10 cellular contexts compared by ENCODE assay signal in the genomic region with DNA sequence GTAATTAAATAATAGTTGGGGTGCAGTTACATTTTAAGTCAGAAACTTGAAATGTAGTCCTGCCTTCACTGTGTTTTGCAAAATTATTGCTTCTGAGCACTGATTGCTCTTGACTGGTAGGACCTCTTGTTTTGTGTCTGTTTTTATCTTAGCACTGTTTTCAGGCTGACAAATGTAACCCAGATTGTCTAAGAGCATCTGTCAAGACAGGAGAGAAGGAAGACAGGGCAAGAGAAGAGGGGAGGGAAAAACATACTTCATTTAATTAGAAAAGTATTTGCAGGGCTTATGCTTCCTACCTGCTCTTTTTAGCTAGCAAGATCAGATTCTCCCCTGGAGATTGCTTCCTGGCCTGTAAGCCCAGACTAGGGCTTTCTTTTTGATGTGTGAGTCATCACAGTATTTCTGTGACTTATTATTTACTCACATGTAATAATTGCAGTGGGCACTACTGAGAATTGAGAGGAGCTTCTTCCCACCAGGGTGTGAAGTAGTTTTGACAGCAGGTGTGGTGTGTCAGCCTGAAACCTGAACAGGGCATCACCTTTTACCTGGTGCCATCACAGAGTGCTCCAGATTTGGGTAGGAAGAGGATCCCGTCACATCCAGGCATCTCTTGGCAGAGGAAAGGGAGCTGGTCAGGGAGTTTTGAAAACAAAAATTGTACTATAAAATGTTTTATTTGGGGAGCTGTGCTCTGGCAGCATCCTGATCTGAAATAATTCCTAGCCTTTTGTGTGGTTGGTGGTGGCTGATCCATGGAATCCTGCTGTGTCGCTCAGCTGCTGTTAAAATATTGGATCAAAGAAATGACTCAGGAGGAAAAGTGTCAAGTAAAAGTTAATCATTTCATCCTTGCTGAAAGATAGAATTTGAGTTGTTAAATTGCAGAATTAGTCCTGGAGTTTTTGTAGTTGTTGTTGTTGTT.
A peak's percentile ranks its signal among the peaks of the same experiment; 100 is the strongest.
DNase-seq lines count a peak whose midpoint lies in the region; ATAC-seq and TF ChIP-seq lines count a peak whose summit lies in the region.
"Had no signal": no experiment of that assay in that cellular context is flagged by ENCODE, and none has a peak within 500 bp of the region (broad histone marks: within the 10 kb centered on the region; RNA-seq: fewer than 3 reads in every experiment).

No MANE protein-coding gene starts in this region.

- H4K5ac ChIP-seq in IMR-90 (ENCODE audit: low read depth, low read length), result no peak overlapping the region

- no peaks in the 10 kb centered on the region for H3K79me1 ChIP-seq in IMR-90 (ENCODE audit: low read depth in 1 of 2, low read length in 2 of 2)

- no peak overlapping the region for H2BK120ac ChIP-seq in IMR-90 (ENCODE audit: low read depth, low read length)

- ATAC-seq in GM21576 (IDR thresholded peaks at IDR 0.05; ENCODE audit: unreplicated experiment) (peak; percentile 53), IMR-90 (ENCODE audit: low read depth) (no peak)
- ATAC-seq: mucosa of descending colon had no signal

- no peak overlapping the region for H2BK15ac ChIP-seq in IMR-90 (ENCODE audit: low read depth, low read length)

- DNase-seq in GM13976 (ENCODE audit: low spot score) (peak; percentile 11), IMR-90 (no peak), astrocyte of the spinal cord (ENCODE audit: low read depth, low spot score) (peak; percentile 52), SKM-1 (lab: John Stamatoyannopoulos, UW; ENCODE audit: unreplicated experiment) (no peak), EL (no peak), NCI-H1694 (lab: John Stamatoyannopoulos, UW) (no peak)
- DNase-seq in stimulated activated CD4-positive, alpha-beta T cell treated with anti-CD3 and anti-CD28 coated beads, Interleukin-4, amount 100 ng/mL, for 4 hours, result no peak
- DNase-seq: mucosa of descending colon, PC-9 had no signal

- H3K9me1 ChIP-seq in IMR-90 (ENCODE audit: insufficient read depth, low read length), result no peaks in the 10 kb centered on the region

- H3K18ac ChIP-seq in IMR-90 (ENCODE audit: low read depth, low read length), result no peak overlapping the region

- H3K14ac ChIP-seq in IMR-90 (replicated peaks; ENCODE audit: low read depth, low read length), result no peak overlapping the region

- no peak for TF ChIP-seq CTCF in GM13976 (IDR thresholded peaks at IDR 0.05; ENCODE audit: borderline replicate concordance, control extremely low read depth, extremely low read depth, insufficient read depth, missing control alignments)
- no peak for TF ChIP-seq CTCF in IMR-90 (conservative IDR thresholded peaks at IDR 0.05; ENCODE audit: low read depth, low read length)
- TF ChIP-seq CTCF in astrocyte of the spinal cord (IDR thresholded peaks at IDR 0.05; ENCODE audit: low read depth, low read length), result no peak

- no peak for TF ChIP-seq POLR2A in IMR-90 (IDR thresholded peaks at IDR 0.05; ENCODE audit: low read depth, low read length)

- no peak overlapping the region for H3K9ac ChIP-seq in IMR-90 (ENCODE audit: low read depth, low read length)

- WGBS in IMR-90 (ENCODE audit: extremely low coverage in 2 of 2, insufficient read length in 1 of 2), 2 experiments, result no CpG with 5 or more reads among the region's 2 CpGs

- H3K23ac ChIP-seq in IMR-90 (ENCODE audit: low read depth, low read length), result no peak overlapping the region

- no peak overlapping the region for H3K4ac ChIP-seq in IMR-90 (ENCODE audit: low read depth, low read length)

- H3K4me2 ChIP-seq in IMR-90 (ENCODE audit: low read depth, low read length), result no peak overlapping the region
- H3K4me2 ChIP-seq: PC-9 had no signal

- no peaks in the 10 kb centered on the region for H3K4me1 ChIP-seq in IMR-90 (ENCODE audit: control insufficient read depth, insufficient read depth, low read length)

- no peak overlapping the region for H2AFZ ChIP-seq in IMR-90 (replicated peaks; ENCODE audit: low read length, poor library complexity)
- H2AFZ ChIP-seq: PC-9 had no signal

- no peaks in the 10 kb centered on the region for H3K36me3 ChIP-seq in IMR-90 (ENCODE audit: control insufficient read depth, insufficient read depth, low read length)

- no peak overlapping the region for H3K27ac ChIP-seq in IMR-90 (ENCODE audit: insufficient read depth, low read length)
- H3K27ac ChIP-seq: PC-9 had no signal

- CTCF ChIA-PET in IMR-90 (lab: Yijun Ruan, JAX), result no interaction called here

- H2AK9ac ChIP-seq in IMR-90 (replicated peaks; ENCODE audit: low read depth, low read length, poor library complexity), result no peak overlapping the region

- POLR2A ChIA-PET in IMR-90 (lab: Charles Lee; ENCODE audit: unreplicated experiment), result no interaction called here

- no peak for TF ChIP-seq RAD21 in IMR-90 (IDR thresholded peaks at IDR 0.05; ENCODE audit: low read length)

- no peaks in the 10 kb centered on the region for H3K9me3 ChIP-seq in IMR-90 (ENCODE audit: control insufficient read depth, insufficient read depth, low read length)
- H3K9me3 ChIP-seq: mucosa of descending colon had no signal

- H4K8ac ChIP-seq in IMR-90 (ENCODE audit: low read depth in 2 of 2, low read length in 2 of 2), result no peak overlapping the region

- no TSS peak for BruUV-seq in IMR-90 (replicated peaks; lab: Mats Ljungman, UMichigan)

- no peaks in the 10 kb centered on the region for H4K20me1 ChIP-seq in IMR-90 (ENCODE audit: insufficient read depth, low read length)

- in situ Hi-C loops in GM13976 (cut with MboI; ENCODE audit: low sequenced_read_pairs, unreplicated experiment), result no loop called here
- in situ Hi-C loops in IMR-90 (cut with MboI; ENCODE audit: low sequenced_read_pairs), result no loop called here
- in situ Hi-C loops in astrocyte of the spinal cord (cut with HindIII; ENCODE audit: low sequenced_read_pairs), result no loop called here

- H4K91ac ChIP-seq in IMR-90 (ENCODE audit: insufficient read depth, low read depth, low read length), result no peak overlapping the region

- H3K4me3 ChIP-seq in IMR-90 (ENCODE audit: insufficient read depth, low read depth, low read length) (no peak overlapping the region), astrocyte of the spinal cord (ENCODE audit: low read depth, low read length) (no peak overlapping the region)
- H3K4me3 ChIP-seq: mucosa of descending colon, PC-9 had no signal

- dilution Hi-C loops in IMR-90 (cut with HindIII; ENCODE audit: low sequenced_read_pairs, unreplicated experiment), result no loop called here

- H2BK5ac ChIP-seq in IMR-90 (ENCODE audit: low read depth, low read length, poor library complexity, severe bottlenecking), result no peak overlapping the region

- intact Hi-C loops in IMR-90 (cut with micrococcal nuclease), result no loop called here

- no peak overlapping the region for H2BK20ac ChIP-seq in IMR-90 (ENCODE audit: low read depth, low read length)

- no peak overlapping the region for H2AK5ac ChIP-seq in IMR-90 (ENCODE audit: low read depth, low read length)

- no peak overlapping the region for H3K56ac ChIP-seq in IMR-90 (ENCODE audit: extremely low read depth, insufficient read depth, low read length)

- H3K27me3 ChIP-seq in IMR-90 (ENCODE audit: control insufficient read depth, insufficient read depth, low read length), result no peaks in the 10 kb centered on the region

TF ChIP-seq in IMR-90, 13 proteins besides CTCF, POLR2A, EP300 and RAD21:
- TF ChIP-seq CHD1 (IDR thresholded peaks at IDR 0.05; ENCODE audit: low read depth, low read length), result no peak
- TF ChIP-seq FOS (IDR thresholded peaks at IDR 0.05; ENCODE audit: low read depth, low read length), result 0 out of 2 replicates have a peak, but pooled peaks have one; percentile 19
- TF ChIP-seq SMC3 (IDR thresholded peaks at IDR 0.05; ENCODE audit: low read depth, low read length), result no peak

Comparison
In these comparisons a context has a peak if more than half of its experiments do, and no peak if none do; other contexts are left out.
1. DNase-seq: peak in GM13976 (single experiment) and astrocyte of the spinal cord (single experiment); none in IMR-90 (single experiment), SKM-1 (single experiment), stimulated activated CD4-positive, alpha-beta T cell treated with anti-CD3 and anti-CD28 coated beads, Interleukin-4, amount 100 ng/mL, for 4 hours (0 of 2), EL (single experiment) and NCI-H1694 (single experiment).